Comparison of ENCODE assay signal across 19 cellular contexts in the genomic region with DNA sequence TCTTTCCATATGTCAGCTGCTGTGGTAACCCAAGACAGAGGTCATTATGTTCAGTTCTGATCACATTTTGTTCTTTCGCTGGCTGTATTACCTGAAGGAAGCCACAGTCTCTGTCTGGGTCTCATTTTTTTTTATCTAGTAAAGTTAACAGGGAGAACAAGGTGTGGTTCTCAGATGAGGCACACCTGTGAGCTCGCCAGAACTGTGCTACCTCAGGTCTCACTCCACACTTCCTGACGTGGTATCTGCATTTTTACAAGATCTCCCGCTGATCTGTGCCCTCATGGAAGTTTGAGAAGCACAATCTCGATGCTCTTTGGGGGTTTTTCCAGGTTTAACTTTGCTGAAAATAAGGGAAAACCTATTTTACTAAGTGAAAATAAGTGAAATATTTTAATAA.
DNase-seq lines count a peak whose midpoint lies in the region; ATAC-seq, FAIRE-seq and TF ChIP-seq lines count a peak whose summit lies in the region.
"Had no signal": no experiment of that assay in that cellular context is flagged by ENCODE, and none has a peak within 500 bp of the region (broad histone marks: within the 10 kb centered on the region; RNA-seq: fewer than 3 reads in every experiment).

No MANE protein-coding gene starts in this region.

- H3K27me3 ChIP-seq in GM23338 (ENCODE audit: insufficient read depth) (no peaks in the 10 kb centered on the region), PC-3 (ENCODE audit: low read length) (no peaks in the 10 kb centered on the region), H1 (replicated peaks in 1 of 4; ENCODE audit: control insufficient read depth in 3 of 4, extremely low read depth in 1 of 4, insufficient read depth in 3 of 4, low read length in 3 of 4) (no peaks in the 10 kb centered on the region), osteoblast (ENCODE audit: insufficient read depth, low read length) (no peaks in the 10 kb centered on the region)
- H3K27me3 ChIP-seq: BE2C had no signal

- no peak overlapping the region for H2BK5ac ChIP-seq in H1 (ENCODE audit: low read depth, low read length)

- H3K9ac ChIP-seq in PC-3 (ENCODE audit: low read length) = no peak overlapping the region
- no peak overlapping the region for H3K9ac ChIP-seq in H1 (replicated peaks in 1 of 4; ENCODE audit: extremely low read depth in 1 of 4, low read depth in 3 of 4, low read length in 3 of 4)
- H3K9ac ChIP-seq: GM23248 had no signal

- H3K27ac ChIP-seq in GM23338 (ENCODE audit: low read depth) = no peak overlapping the region
- no peak overlapping the region for H3K27ac ChIP-seq in PC-3 (ENCODE audit: low read length)
- no peak overlapping the region for H3K27ac ChIP-seq in H1 (ENCODE audit: low read depth, low read length)
- H3K27ac ChIP-seq in osteoblast (ENCODE audit: low read depth, low read length) = no peak overlapping the region
- H3K27ac ChIP-seq: GM23248, SK-N-MC had no signal

- H3K14ac ChIP-seq in H1 (ENCODE audit: insufficient read length) = no peak overlapping the region

- H3K9me3 Mint-ChIP-seq in GM23338 = peaks cover 3% of the 10 kb centered on the region; the same call in 1 of the 3 replicates
- H3K9me3 Mint-ChIP-seq: HFFc6 had no signal

- peaks cover 6% of the 10 kb centered on the region; the same call in 1 of the 2 replicates for H3K4me1 ChIP-seq in GM23338 (ENCODE audit: insufficient read depth)
- H3K4me1 ChIP-seq in PC-3 (ENCODE audit: insufficient read depth, low read length) = peaks cover 5% of the 10 kb centered on the region
- peaks cover 0 to 3% (median 0%) of the 10 kb centered on the region in 4 experiments; a peak in 1 of 7 replicates for H3K4me1 ChIP-seq in H1 (replicated peaks in 1 of 4; ENCODE audit: control insufficient read depth in 3 of 4, insufficient read depth in 4 of 4, low read length in 3 of 4)
- H3K4me1 ChIP-seq in osteoblast (ENCODE audit: insufficient read depth, low read length) = no peaks in the 10 kb centered on the region
- H3K4me1 ChIP-seq: BE2C, HAP-1 had no signal

- H3K4me3 ChIP-seq in GM23338 (no peak overlapping the region), PC-3 (ENCODE audit: low read length) (no peak overlapping the region), H1 (ENCODE audit: extremely low read depth in 1 of 4, insufficient read depth in 2 of 4, low read depth in 3 of 4, low read length in 4 of 4) (no peak overlapping the region), osteoblast (ENCODE audit: insufficient read depth, low read length) (no peak overlapping the region)
- H3K4me3 ChIP-seq: GM23248, HAP-1, SK-N-MC had no signal

- H2AK5ac ChIP-seq in H1 (ENCODE audit: low read depth, low read length) = no peak overlapping the region

- TF ChIP-seq EP300 in H1 (IDR thresholded peaks at IDR 0.05; ENCODE audit: borderline replicate concordance in 1 of 2, low read depth in 2 of 2, low read length in 2 of 2) = no peak

- no peak overlapping the region for H4K8ac ChIP-seq in H1 (ENCODE audit: extremely low read depth, insufficient read depth, low read length)

- no peak overlapping the region for H3K18ac ChIP-seq in H1 (ENCODE audit: extremely low read depth, low read length)

- H3K36me3 ChIP-seq in GM23338 (ENCODE audit: insufficient read depth) (no peaks in the 10 kb centered on the region), PC-3 (ENCODE audit: low read depth, low read length) (no peaks in the 10 kb centered on the region), H1 (ENCODE audit: control insufficient read depth in 2 of 4, insufficient read depth in 4 of 4, low read length in 3 of 4) (no peaks in the 10 kb centered on the region), osteoblast (ENCODE audit: insufficient read depth, low read length) (no peaks in the 10 kb centered on the region)
- H3K36me3 ChIP-seq: BE2C, HAP-1 had no signal

- H2BK20ac ChIP-seq in H1 (ENCODE audit: low read length) = no peak overlapping the region

- no peak overlapping the region for H3K23ac ChIP-seq in H1 (ENCODE audit: insufficient read length)

- H2BK12ac ChIP-seq in H1 (ENCODE audit: low read depth, low read length) = no peak overlapping the region

- no peak for TF ChIP-seq POLR2A in H1 (IDR thresholded peaks at IDR 0.05; ENCODE audit: control extremely low read depth in 1 of 2, low read depth in 2 of 2, low read length in 2 of 2)

- POLR2A ChIA-PET in PC-3 (lab: Charles Lee; ENCODE audit: unreplicated experiment) (no interaction called here), H1 (lab: Charles Lee; ENCODE audit: partially characterized antibody) (no interaction called here)

- H3K4me2 ChIP-seq in GM23338 = no peak overlapping the region
- H3K4me2 ChIP-seq in PC-3 (ENCODE audit: low read length) = peak overlapping the region; percentile 39; the same call in 1 of the 2 replicates
- no peak overlapping the region for H3K4me2 ChIP-seq in H1 (ENCODE audit: insufficient read depth in 1 of 2, low read depth in 2 of 2, low read length in 2 of 2)
- peak overlapping the region; percentile 70 for H3K4me2 ChIP-seq in osteoblast (ENCODE audit: insufficient read depth, low read length)

- TF ChIP-seq CTCF in GM23338 (conservative IDR thresholded peaks at IDR 0.05; ENCODE audit: low read depth in 2 of 2) = no peak
- TF ChIP-seq CTCF in PC-3 (conservative IDR thresholded peaks at IDR 0.05; ENCODE audit: low read depth, low read length) = no peak
- no peak for TF ChIP-seq CTCF in H1 (IDR thresholded peaks at IDR 0.05; ENCODE audit: control extremely low read depth in 1 of 3, insufficient read depth in 1 of 3, low read depth in 1 of 3, low read length in 3 of 3)
- no peak for TF ChIP-seq CTCF in osteoblast (IDR thresholded peaks at IDR 0.05; ENCODE audit: extremely low read depth, low read depth, low read length)

- H3K4me1 Mint-ChIP-seq in GM23338 = peaks cover 21% of the 10 kb centered on the region

- no peak overlapping the region for H4K5ac ChIP-seq in H1 (ENCODE audit: insufficient read length, low read depth, low read length)

- no peak for TF ChIP-seq RAD21 in H1 (IDR thresholded peaks at IDR 0.05 in 1 of 2, conservative IDR thresholded peaks at IDR 0.05 in 1 of 2; ENCODE audit: low read depth in 2 of 2, low read length in 2 of 2)

- no peaks in the 10 kb centered on the region for H3K79me1 ChIP-seq in H1 (ENCODE audit: low read depth, low read length)

- H3K79me2 ChIP-seq in GM23338 (replicated peaks; ENCODE audit: insufficient read depth) (no peaks in the 10 kb centered on the region), PC-3 (ENCODE audit: low read length) (no peaks in the 10 kb centered on the region), H1 (ENCODE audit: control insufficient read depth in 1 of 2, insufficient read depth in 2 of 2, low read length in 2 of 2) (no peaks in the 10 kb centered on the region), osteoblast (ENCODE audit: insufficient read depth, low read length) (no peaks in the 10 kb centered on the region)

- CTCF ChIA-PET in PC-3 (lab: Charles Lee) = no interaction called here
- CTCF ChIA-PET in H1 (lab: Charles Lee; ENCODE audit: partially characterized antibody) = interaction anchor here (0.7 to 4.5 kb wide), 10 partner anchors 22 to 635 kb away, joined by 3 to 14 read pairs (median 3); no protein-coding TSS in a partner anchor

- H2AFZ ChIP-seq in GM23338 (no peak overlapping the region), PC-3 (ENCODE audit: low read length) (peak overlapping the region; percentile 45; the same call in 1 of the 2 replicates), H1 (ENCODE audit: low read length) (peak overlapping the region; percentile 52; the same call in 1 of the 2 replicates), osteoblast (ENCODE audit: low read length) (no peak overlapping the region)
- H2AFZ ChIP-seq: GM23248 had no signal

- 79% methylated on average over 5 of the region's 5 CpGs; no CpG with 5 or more reads in 1 of the 2 experiments for WGBS in H1 (ENCODE audit: extremely low coverage in 1 of 2, insufficient coverage in 1 of 2, insufficient read length in 1 of 2, insufficient replicate concordance in 2 of 2, low coverage in 1 of 2, low lambda C conversion rate in 2 of 2, missing lambda C conversion rate in 1 of 2), 2 experiments

- no peaks in the 10 kb centered on the region for H3F3A ChIP-seq in GM23338 (replicated peaks; ENCODE audit: low read depth)
- no peaks in the 10 kb centered on the region for H3F3A ChIP-seq in PC-3 (ENCODE audit: low read length, unreplicated experiment)

- H2BK15ac ChIP-seq in H1 (ENCODE audit: low read length) = no peak overlapping the region

- H3K4me3 Mint-ChIP-seq in GM23338 = no peak overlapping the region

- H3K56ac ChIP-seq in H1 (replicated peaks; ENCODE audit: insufficient read length, low read depth, low read length) = no peak overlapping the region

- FAIRE-seq in H1 (lab: Jason Lieb, UNC) = no peak

- ATAC-seq in GM23338 (peak; percentile 68), PC-3 (peak; percentile 37; the same call in 1 of the 2 replicates), HG03432 (IDR thresholded peaks at IDR 0.05; ENCODE audit: unreplicated experiment) (no peak)
- ATAC-seq: Panc1 had no signal

- H4K91ac ChIP-seq in H1 (replicated peaks; ENCODE audit: insufficient read length, low read length) = no peak overlapping the region

- H4K20me1 ChIP-seq in GM23338 (replicated peaks; ENCODE audit: insufficient read depth) (no peaks in the 10 kb centered on the region), PC-3 (ENCODE audit: low read length) (no peaks in the 10 kb centered on the region), H1 (replicated peaks in 1 of 2; ENCODE audit: control insufficient read depth in 1 of 2, insufficient read depth in 2 of 2, low read length in 2 of 2) (no peaks in the 10 kb centered on the region), osteoblast (ENCODE audit: insufficient read depth, low read length) (no peaks in the 10 kb centered on the region)

- H3K4ac ChIP-seq in H1 (replicated peaks; ENCODE audit: insufficient read length, low read depth, low read length) = no peak overlapping the region

- DNase-seq in GM23338 (ENCODE audit: low spot score) (no peak), PC-3 (no peak), H1 (ENCODE audit: low read depth in 1 of 2, low spot score in 2 of 2) (no peak), osteoblast (ENCODE audit: insufficient read length, low spot score, missing footprints) (no peak), midbrain (lab: John Stamatoyannopoulos, UW) (no peak), NCI-H2196 treated with DMSO at 0.1 percent for 48 hours (lab: John Stamatoyannopoulos, UW; ENCODE audit: unreplicated experiment) (no peak), NCI-H1436 treated with DMSO at 0.1 percent for 48 hours (lab: John Stamatoyannopoulos, UW) (no peak)
- DNase-seq: DMS153, NCI-H187 treated with DMSO at 0.1 percent for 48 hours, NCI-H2171 treated with DMSO at 0.1 percent for 48 hours, SIG-M5 had no signal

- BruUV-seq in PC-3 (replicated peaks; lab: Mats Ljungman, UMichigan) = no TSS peak

- H3K9me2 ChIP-seq in GM23338 (ENCODE audit: insufficient read depth) = no peaks in the 10 kb centered on the region
- no peaks in the 10 kb centered on the region for H3K9me2 ChIP-seq in PC-3 (replicated peaks; ENCODE audit: low read length)

- intact Hi-C loops in PC-3 (cut with micrococcal nuclease) = no loop called here

- H3K9me3 ChIP-seq in PC-3 (ENCODE audit: low read length) (no peaks in the 10 kb centered on the region), H1 (ENCODE audit: insufficient read depth in 2 of 2, low read depth in 1 of 2, low read length in 1 of 2) (no peaks in the 10 kb centered on the region), osteoblast (ENCODE audit: low read depth, low read length) (no peaks in the 10 kb centered on the region)
- H3K9me3 ChIP-seq: BE2C, HAP-1 had no signal

- H2BK120ac ChIP-seq in H1 (replicated peaks; ENCODE audit: low read depth, low read length) = no peak overlapping the region

- H3K27me3 Mint-ChIP-seq in GM23338 (ENCODE audit: insufficient read depth, low read depth, poor library complexity) = peaks cover 4% of the 10 kb centered on the region

- no peaks in the 10 kb centered on the region; the same call in 1 of the 3 replicates for H3K36me3 Mint-ChIP-seq in GM23338 (ENCODE audit: low read depth)
- H3K36me3 Mint-ChIP-seq: CD14-positive monocyte had no signal

- no peaks in the 10 kb centered on the region for H3K23me2 ChIP-seq in H1 (ENCODE audit: low read depth, low read length)

- peak overlapping the region; percentile 29; the same call in 1 of the 2 replicates for H3K27ac Mint-ChIP-seq in GM23338
- H3K27ac Mint-ChIP-seq: CD14-positive monocyte, HFFc6 had no signal

Comparison
In these comparisons a context has a peak if more than half of its experiments do, and no peak if none do; other contexts are left out.
1. H2AFZ ChIP-seq: peak in PC-3 (single experiment) and H1 (single experiment); none in GM23338 (single experiment) and osteoblast (single experiment).
2. H3K4me2 ChIP-seq: peak in PC-3 (single experiment) and osteoblast (single experiment); none in GM23338 (single experiment) and H1 (0 of 2).